Comparison of ENCODE assay signal across 1 cellular context in the genomic region with DNA sequence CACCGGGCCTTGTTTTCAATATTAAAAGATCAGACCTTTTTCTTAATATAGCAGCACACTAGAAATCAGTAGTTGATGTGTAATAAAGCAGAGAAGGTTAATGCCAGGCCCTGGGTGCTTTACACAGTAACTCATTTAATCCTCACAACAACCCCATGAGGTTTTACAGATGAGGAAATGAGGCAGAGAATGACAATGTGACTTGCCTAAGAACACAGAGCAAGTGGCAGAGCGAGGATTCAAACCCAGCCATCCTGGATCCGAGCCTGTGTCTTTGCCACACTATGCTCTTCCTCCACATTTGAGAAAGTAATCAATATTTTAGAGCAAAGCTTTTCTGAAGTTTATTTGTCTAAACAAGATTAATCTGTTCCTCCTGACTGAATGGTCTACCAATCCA.
TF ChIP-seq lines count a peak whose summit lies in the region.

No MANE protein-coding gene starts in this region.

TF ChIP-seq in GM12878, 131 proteins besides CTCF, POLR2A, EP300 and RAD21:
- TF ChIP-seq, protein P1, sequence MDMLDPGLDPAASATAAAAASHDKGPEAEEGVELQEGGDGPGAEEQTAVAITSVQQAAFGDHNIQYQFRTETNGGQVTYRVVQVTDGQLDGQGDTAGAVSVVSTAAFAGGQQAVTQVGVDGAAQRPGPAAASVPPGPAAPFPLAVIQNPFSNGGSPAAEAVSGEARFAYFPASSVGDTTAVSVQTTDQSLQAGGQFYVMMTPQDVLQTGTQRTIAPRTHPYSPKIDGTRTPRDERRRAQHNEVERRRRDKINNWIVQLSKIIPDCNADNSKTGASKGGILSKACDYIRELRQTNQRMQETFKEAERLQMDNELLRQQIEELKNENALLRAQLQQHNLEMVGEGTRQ (IDR thresholded peaks at IDR 0.05; ENCODE audit: borderline replicate concordance, low read depth, low read length), result no peak
- TF ChIP-seq, protein P2, sequence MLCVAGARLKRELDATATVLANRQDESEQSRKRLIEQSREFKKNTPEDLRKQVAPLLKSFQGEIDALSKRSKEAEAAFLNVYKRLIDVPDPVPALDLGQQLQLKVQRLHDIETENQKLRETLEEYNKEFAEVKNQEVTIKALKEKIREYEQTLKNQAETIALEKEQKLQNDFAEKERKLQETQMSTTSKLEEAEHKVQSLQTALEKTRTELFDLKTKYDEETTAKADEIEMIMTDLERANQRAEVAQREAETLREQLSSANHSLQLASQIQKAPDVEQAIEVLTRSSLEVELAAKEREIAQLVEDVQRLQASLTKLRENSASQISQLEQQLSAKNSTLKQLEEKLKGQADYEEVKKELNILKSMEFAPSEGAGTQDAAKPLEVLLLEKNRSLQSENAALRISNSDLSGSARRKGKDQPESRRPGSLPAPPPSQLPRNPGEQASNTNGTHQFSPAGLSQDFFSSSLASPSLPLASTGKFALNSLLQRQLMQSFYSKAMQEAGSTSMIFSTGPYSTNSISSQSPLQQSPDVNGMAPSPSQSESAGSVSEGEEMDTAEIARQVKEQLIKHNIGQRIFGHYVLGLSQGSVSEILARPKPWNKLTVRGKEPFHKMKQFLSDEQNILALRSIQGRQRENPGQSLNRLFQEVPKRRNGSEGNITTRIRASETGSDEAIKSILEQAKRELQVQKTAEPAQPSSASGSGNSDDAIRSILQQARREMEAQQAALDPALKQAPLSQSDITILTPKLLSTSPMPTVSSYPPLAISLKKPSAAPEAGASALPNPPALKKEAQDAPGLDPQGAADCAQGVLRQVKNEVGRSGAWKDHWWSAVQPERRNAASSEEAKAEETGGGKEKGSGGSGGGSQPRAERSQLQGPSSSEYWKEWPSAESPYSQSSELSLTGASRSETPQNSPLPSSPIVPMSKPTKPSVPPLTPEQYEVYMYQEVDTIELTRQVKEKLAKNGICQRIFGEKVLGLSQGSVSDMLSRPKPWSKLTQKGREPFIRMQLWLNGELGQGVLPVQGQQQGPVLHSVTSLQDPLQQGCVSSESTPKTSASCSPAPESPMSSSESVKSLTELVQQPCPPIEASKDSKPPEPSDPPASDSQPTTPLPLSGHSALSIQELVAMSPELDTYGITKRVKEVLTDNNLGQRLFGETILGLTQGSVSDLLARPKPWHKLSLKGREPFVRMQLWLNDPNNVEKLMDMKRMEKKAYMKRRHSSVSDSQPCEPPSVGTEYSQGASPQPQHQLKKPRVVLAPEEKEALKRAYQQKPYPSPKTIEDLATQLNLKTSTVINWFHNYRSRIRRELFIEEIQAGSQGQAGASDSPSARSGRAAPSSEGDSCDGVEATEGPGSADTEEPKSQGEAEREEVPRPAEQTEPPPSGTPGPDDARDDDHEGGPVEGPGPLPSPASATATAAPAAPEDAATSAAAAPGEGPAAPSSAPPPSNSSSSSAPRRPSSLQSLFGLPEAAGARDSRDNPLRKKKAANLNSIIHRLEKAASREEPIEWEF (IDR thresholded peaks at IDR 0.05; ENCODE audit: insufficient replicate concordance, low read depth, low read length), result no peak
- TF ChIP-seq ZNF24 (IDR thresholded peaks at IDR 0.05) (peak; percentile 56; the same call in 1 of the 2 replicates), TBL1XR1 (IDR thresholded peaks at IDR 0.05; ENCODE audit: low read depth, low read length) (no peak), MEF2B (IDR thresholded peaks at IDR 0.05; ENCODE audit: partially characterized antibody, poor library complexity, severe bottlenecking) (no peak)
